Comparison of ENCODE assay signal across 15 cellular contexts in the genomic region with DNA sequence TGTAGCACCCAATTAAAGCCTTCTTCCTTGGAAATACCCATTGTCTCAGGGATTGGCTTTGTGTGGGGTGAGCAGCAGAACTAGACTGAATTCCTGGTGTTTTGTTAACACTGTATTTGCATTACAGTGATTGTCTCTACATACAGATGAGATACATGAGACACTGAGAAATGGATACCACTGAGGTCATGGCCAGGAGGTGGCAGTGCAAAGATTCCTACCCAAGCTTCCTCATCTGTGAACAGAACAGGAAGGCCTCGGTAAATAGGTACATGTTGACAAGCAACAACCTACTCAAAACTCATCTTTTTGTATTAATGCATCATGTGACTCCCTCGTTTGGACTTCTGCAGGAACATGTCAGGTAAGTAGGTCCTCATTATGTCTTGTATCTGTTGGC.
"Had no signal": no experiment of that assay in that cellular context is flagged by ENCODE, and none has a peak within 500 bp of the region (broad histone marks: within the 10 kb centered on the region; RNA-seq: fewer than 3 reads in every experiment).

No MANE protein-coding gene starts in this region.

- H3K4me3 Mint-ChIP-seq: activated CD8-positive, alpha-beta T cell treated with anti-CD3 and anti-CD28 coated beads for 36 hours; activated naive CD8-positive, alpha-beta T cell treated with anti-CD3 and anti-CD28 coated beads, Interleukin-2, amount 10 ng/mL, durations not matched to agents 7 days and 5 days; activated T-cell treated with anti-CD3 and anti-CD28 coated beads, Interleukin-2, amount 50 U/mL, for 72 hours; T-helper 2 cell treated with Interferon-gamma antibody and Interleukin-4, amounts not matched to agents 5 μg/mL and 100 μg/mL, for 36 hours had no signal

- DNase-seq: activated CD8-positive, alpha-beta memory T cell treated with anti-CD3 and anti-CD28 coated beads, Interleukin-2, amount 50 U/mL, for 4 hours; activated CD8-positive, alpha-beta T cell treated with anti-CD3 and anti-CD28 coated beads for 36 hours; activated gamma-delta T cell treated with Interleukin-2 at 50 U/mL for 16 hours; activated naive CD8-positive, alpha-beta T cell treated with anti-CD3 and anti-CD28 coated beads, Interleukin-2, amount 10 ng/mL, durations not matched to agents 7 days and 5 days; activated T-cell treated with anti-CD3 and anti-CD28 coated beads, Interleukin-2, amount 50 U/mL, for 72 hours; colonic mucosa; hypothalamus; lower lobe of right lung; midbrain; posterior cingulate gyrus; trophoblast cell had no signal

- ATAC-seq: activated CD8-positive, alpha-beta T cell treated with anti-CD3 and anti-CD28 coated beads for 36 hours; activated T-cell treated with anti-CD3 and anti-CD28 coated beads, Interleukin-2, amount 50 U/mL, for 72 hours; lower lobe of right lung had no signal

- H3K4me1 Mint-ChIP-seq: activated naive CD8-positive, alpha-beta T cell treated with anti-CD3 and anti-CD28 coated beads, Interleukin-2, amount 10 ng/mL, durations not matched to agents 7 days and 5 days had no signal

- H3K27me3 ChIP-seq: ascending aorta, cardiac muscle cell, colonic mucosa had no signal

- H3K36me3 ChIP-seq: ascending aorta, cardiac muscle cell, colonic mucosa, lower lobe of right lung had no signal

- H3K9me3 Mint-ChIP-seq: activated naive CD8-positive, alpha-beta T cell treated with anti-CD3 and anti-CD28 coated beads, Interleukin-2, amount 10 ng/mL, durations not matched to agents 7 days and 5 days; T-helper 2 cell treated with Interferon-gamma antibody and Interleukin-4, amounts not matched to agents 5 μg/mL and 100 μg/mL, for 36 hours had no signal

- H3K27me3 Mint-ChIP-seq: activated CD8-positive, alpha-beta T cell treated with anti-CD3 and anti-CD28 coated beads for 36 hours; activated naive CD8-positive, alpha-beta T cell treated with anti-CD3 and anti-CD28 coated beads, Interleukin-2, amount 10 ng/mL, durations not matched to agents 7 days and 5 days had no signal

- H3K27ac ChIP-seq: ascending aorta, cardiac muscle cell, colonic mucosa, lower lobe of right lung had no signal

- H3K27ac Mint-ChIP-seq: activated CD8-positive, alpha-beta T cell treated with anti-CD3 and anti-CD28 coated beads for 36 hours; activated naive CD8-positive, alpha-beta T cell treated with anti-CD3 and anti-CD28 coated beads, Interleukin-2, amount 10 ng/mL, durations not matched to agents 7 days and 5 days; activated T-cell treated with anti-CD3 and anti-CD28 coated beads, Interleukin-2, amount 50 U/mL, for 72 hours; T-helper 2 cell treated with Interferon-gamma antibody and Interleukin-4, amounts not matched to agents 5 μg/mL and 100 μg/mL, for 36 hours had no signal

- H3K9me3 ChIP-seq: ascending aorta, colonic mucosa, lower lobe of right lung had no signal

- H3K4me1 ChIP-seq: ascending aorta, colonic mucosa, lower lobe of right lung had no signal

- H3K4me3 ChIP-seq: ascending aorta, cardiac muscle cell, colonic mucosa, lower lobe of right lung, smooth muscle cell had no signal

- H3K36me3 Mint-ChIP-seq: activated naive CD8-positive, alpha-beta T cell treated with anti-CD3 and anti-CD28 coated beads, Interleukin-2, amount 10 ng/mL, durations not matched to agents 7 days and 5 days had no signal

- H3K4me2 ChIP-seq: smooth muscle cell had no signal
